17 cellular contexts compared by ENCODE assay signal in the genomic region with DNA sequence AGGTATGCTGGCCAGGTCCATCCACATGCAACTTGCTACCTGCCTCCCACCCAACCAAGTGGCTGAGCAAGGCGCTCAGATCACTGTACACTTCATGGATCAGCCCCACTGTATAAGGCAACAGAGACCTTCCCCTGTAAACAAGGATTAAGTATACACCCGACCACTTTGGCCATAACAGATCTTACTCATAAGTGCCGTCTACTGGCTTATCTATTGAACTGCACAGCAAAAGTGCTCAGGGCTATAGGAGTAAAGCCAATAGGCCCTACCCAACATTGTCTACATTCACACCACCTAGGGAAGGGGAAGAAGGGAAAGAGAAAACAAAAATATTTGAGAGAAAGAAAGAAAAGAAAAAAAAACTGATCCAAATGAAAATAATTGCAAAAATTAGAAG.
"Had no signal": no experiment of that assay in that cellular context is flagged by ENCODE, and none has a peak within 500 bp of the region (broad histone marks: within the 10 kb centered on the region; RNA-seq: fewer than 3 reads in every experiment).

No MANE protein-coding gene starts in this region.

- H3K27me3 ChIP-seq: ascending aorta, esophagus squamous epithelium, left lung, spleen, transverse colon had no signal

- H3K4me1 ChIP-seq: ascending aorta, esophagus squamous epithelium, left lung, spleen, transverse colon had no signal

- ATAC-seq: activated CD4-positive, alpha-beta T cell treated with anti-CD3 and anti-CD28 coated beads for 36 hours; activated CD8-positive, alpha-beta T cell treated with anti-CD3 and anti-CD28 coated beads for 36 hours; activated naive CD8-positive, alpha-beta T cell treated with anti-CD3 and anti-CD28 coated beads, Interleukin-2, amount 50 U/mL, for 24 hours; left lung; sciatic nerve; stimulated activated naive B cell treated with anti-CD40 and anti-IgM and Interleukin-4, amounts not matched to agents 10 μg/mL and 1 μg/mL and 100 μg/mL, for 72 hours had no signal

- H3K4me3 ChIP-seq: ascending aorta, dorsolateral prefrontal cortex, esophagus squamous epithelium, left lung, spleen, transverse colon had no signal

- H3K36me3 ChIP-seq: ascending aorta, esophagus squamous epithelium, left lung, spleen, transverse colon had no signal

- H3K27ac ChIP-seq: ascending aorta, dorsolateral prefrontal cortex, esophagus squamous epithelium, left lung, spleen, transverse colon had no signal

- DNase-seq: activated CD4-positive, alpha-beta T cell treated with anti-CD3 and anti-CD28 coated beads for 36 hours; activated CD8-positive, alpha-beta memory T cell treated with anti-CD3 and anti-CD28 coated beads, Interleukin-2, amount 50 U/mL, for 4 hours; activated CD8-positive, alpha-beta T cell treated with anti-CD3 and anti-CD28 coated beads for 36 hours; activated naive CD4-positive, alpha-beta T cell treated with Interleukin-2 at 50 U/mL for 16 hours; activated naive CD8-positive, alpha-beta T cell treated with anti-CD3 and anti-CD28 coated beads, Interleukin-2, amount 50 U/mL, for 24 hours; dorsolateral prefrontal cortex; esophagus squamous epithelium; foreskin fibroblast; islet precursor cell; left lung; spleen; stimulated activated CD4-positive, alpha-beta T cell treated with anti-CD3 and anti-CD28 coated beads, Interleukin-1b, Interleukin-23, amount 100 ng/mL, for 48 hours; stimulated activated naive B cell treated with anti-CD40 and anti-IgM and Interleukin-4, amounts not matched to agents 10 μg/mL and 1 μg/mL and 100 μg/mL, for 72 hours; T1000; transverse colon had no signal
